ENCODE assay signal across 14 cellular contexts in the genomic region with DNA sequence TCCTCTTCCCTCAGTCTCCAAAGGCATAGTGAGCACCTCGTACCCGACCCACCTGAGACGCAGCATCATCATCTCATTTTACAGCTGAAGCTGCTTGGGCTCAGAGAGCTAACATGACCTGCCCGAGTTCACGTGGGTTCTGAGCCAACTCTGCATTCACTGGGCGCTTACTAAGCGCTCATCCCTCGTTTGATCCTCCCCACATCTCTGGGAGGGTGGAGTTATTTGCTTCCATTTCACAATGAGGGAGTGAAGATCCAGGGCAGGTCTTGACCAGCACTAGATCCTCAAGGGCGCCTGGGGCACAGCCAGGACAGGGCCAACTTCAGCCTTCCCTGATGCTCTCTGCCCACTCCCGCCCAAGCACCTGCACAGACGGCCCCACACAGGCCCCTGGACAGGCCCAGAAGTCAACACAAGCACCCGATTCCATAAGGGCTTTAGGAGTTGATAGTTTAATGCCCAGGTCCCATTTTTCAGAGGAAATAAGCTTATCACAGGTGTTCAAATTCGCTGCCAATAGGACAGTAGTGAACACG.
DNase-seq lines count a peak whose midpoint lies in the region; ATAC-seq and TF ChIP-seq lines count a peak whose summit lies in the region.
"Had no signal": no experiment of that assay in that cellular context is flagged by ENCODE, and none has a peak within 500 bp of the region (broad histone marks: within the 10 kb centered on the region; RNA-seq: fewer than 3 reads in every experiment).

No MANE protein-coding gene starts in this region.

- intact Hi-C loops in vagina (cut with DNase I) (no loop called here), cardiac septum (cut with DNase I) (no loop called here)

- H3K27me3 ChIP-seq in RWPE2 (ENCODE audit: insufficient read depth, poor library complexity, severe bottlenecking) (peaks cover 33% of the 10 kb centered on the region), vagina (no peaks in the 10 kb centered on the region)
- H3K27me3 ChIP-seq: BE2C had no signal

- DNase-seq in RWPE2 (ENCODE audit: low spot score) (no peak), coronary artery (ENCODE audit: low spot score) (peak; percentile 29), left lobe of liver (ENCODE audit: low spot score) (peak; percentile 14), ureter (ENCODE audit: low spot score) (peak; percentile 31), AG08395 (ENCODE audit: low spot score) (no peak), vagina (ENCODE audit: extremely low spot score in 2 of 2) (no peak), cardiac septum (ENCODE audit: low spot score) (no peak)
- DNase-seq: BE2C; CD4-positive, alpha-beta memory T cell; DMS79; GM23248 had no signal

- H3K36me3 ChIP-seq in RWPE2 (ENCODE audit: low read depth) (no peaks in the 10 kb centered on the region), vagina (no peaks in the 10 kb centered on the region)
- H3K36me3 ChIP-seq: BE2C had no signal

- ATAC-seq in RWPE2 (ENCODE audit: low read depth) (peak; percentile 47; the same call in 2 of the 3 replicates), left lobe of liver (no peak)
- ATAC-seq: GM12878 had no signal

- TF ChIP-seq CTCF in RWPE2 (IDR thresholded peaks at IDR 0.05; ENCODE audit: poor library complexity, severe bottlenecking) (no peak), coronary artery (IDR thresholded peaks at IDR 0.05) (no peak), vagina (IDR thresholded peaks at IDR 0.05) (no peak)

- H3K27ac ChIP-seq in RWPE2 (ENCODE audit: poor library complexity, severe bottlenecking) (no peak overlapping the region), coronary artery (no peak overlapping the region), vagina (no peak overlapping the region)
- H3K27ac ChIP-seq: C4-2B, GM23248, HL-60 had no signal

- no peak overlapping the region for H3K4me3 ChIP-seq in RWPE2 (ENCODE audit: severe bottlenecking)
- no peak overlapping the region for H3K4me3 ChIP-seq in coronary artery
- no peak overlapping the region for H3K4me3 ChIP-seq in vagina
- H3K4me3 ChIP-seq: GM12878, GM23248 had no signal

- H3K4me1 ChIP-seq in RWPE2 (ENCODE audit: insufficient read depth, poor library complexity, severe bottlenecking): no peaks in the 10 kb centered on the region
- no peaks in the 10 kb centered on the region for H3K4me1 ChIP-seq in vagina
- H3K4me1 ChIP-seq: BE2C had no signal

- TF ChIP-seq POLR2A in vagina (IDR thresholded peaks at IDR 0.05): no peak

- no peaks in the 10 kb centered on the region for H3K9me3 ChIP-seq in RWPE2 (ENCODE audit: severe bottlenecking)
- H3K9me3 ChIP-seq in vagina: no peaks in the 10 kb centered on the region
- H3K9me3 ChIP-seq: BE2C had no signal

Comparison
In these comparisons a context has a peak if more than half of its experiments do, and no peak if none do; other contexts are left out.
1. DNase-seq: peak in coronary artery (single experiment), left lobe of liver (single experiment) and ureter (single experiment); none in RWPE2 (single experiment), AG08395 (single experiment), vagina (0 of 2) and cardiac septum (single experiment).